Comparison of ENCODE assay signal across 2 cellular contexts in the genomic region with DNA sequence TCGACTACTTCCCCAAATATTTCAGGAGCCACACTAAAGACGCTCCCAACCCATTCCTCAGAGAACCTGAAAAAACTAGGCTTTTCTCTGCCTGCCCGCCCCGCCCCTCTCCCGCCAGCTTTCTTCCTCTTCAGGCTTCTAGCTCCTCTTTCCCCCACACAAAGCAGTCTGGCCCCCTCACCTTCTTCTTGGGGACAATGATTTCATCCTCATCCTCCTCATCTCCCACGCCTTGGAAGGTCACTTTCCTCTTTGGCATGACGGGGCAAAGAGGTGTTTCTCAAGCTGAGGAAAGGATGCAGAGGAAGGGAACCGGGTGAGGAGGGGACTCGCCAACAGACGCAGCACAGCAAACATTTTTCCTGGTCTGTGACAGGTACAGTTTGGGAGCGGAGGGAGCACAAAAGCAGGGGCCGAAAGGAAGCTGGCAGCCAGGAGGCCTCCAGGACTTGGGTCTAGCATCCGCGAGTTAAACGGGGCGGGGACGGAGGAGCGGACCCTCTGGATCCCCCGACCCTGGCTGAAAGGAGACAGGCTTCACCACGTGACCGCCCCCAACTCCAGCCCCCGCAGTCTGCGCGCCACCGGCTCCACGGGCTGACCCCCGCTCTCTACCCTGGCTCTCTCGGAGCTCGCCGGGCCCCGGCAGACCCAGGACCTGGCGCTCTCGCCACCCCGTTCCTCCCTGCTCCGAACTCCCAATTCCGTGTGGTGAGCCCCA.
TF ChIP-seq lines count a peak whose summit lies in the region.

No MANE protein-coding gene starts in this region.

TF ChIP-seq in IMR-90, 13 proteins besides CTCF, POLR2A, EP300 and RAD21:
- no peak for TF ChIP-seq MXI1 (IDR thresholded peaks at IDR 0.05; ENCODE audit: borderline replicate concordance, low read depth, low read length)
- TF ChIP-seq, protein P1, sequence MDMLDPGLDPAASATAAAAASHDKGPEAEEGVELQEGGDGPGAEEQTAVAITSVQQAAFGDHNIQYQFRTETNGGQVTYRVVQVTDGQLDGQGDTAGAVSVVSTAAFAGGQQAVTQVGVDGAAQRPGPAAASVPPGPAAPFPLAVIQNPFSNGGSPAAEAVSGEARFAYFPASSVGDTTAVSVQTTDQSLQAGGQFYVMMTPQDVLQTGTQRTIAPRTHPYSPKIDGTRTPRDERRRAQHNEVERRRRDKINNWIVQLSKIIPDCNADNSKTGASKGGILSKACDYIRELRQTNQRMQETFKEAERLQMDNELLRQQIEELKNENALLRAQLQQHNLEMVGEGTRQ (IDR thresholded peaks at IDR 0.05; ENCODE audit: low read depth, low read length) = peak; percentile 78
- TF ChIP-seq MAZ (IDR thresholded peaks at IDR 0.05; ENCODE audit: borderline replicate concordance, low read depth, low read length) = peak; percentile 23; the same call in 1 of the 2 replicates
TF ChIP-seq in IMR-90: peak in this region for 2.

TF ChIP-seq in liver, 16 proteins besides CTCF, POLR2A, EP300 and RAD21:
- TF ChIP-seq, protein P2, sequence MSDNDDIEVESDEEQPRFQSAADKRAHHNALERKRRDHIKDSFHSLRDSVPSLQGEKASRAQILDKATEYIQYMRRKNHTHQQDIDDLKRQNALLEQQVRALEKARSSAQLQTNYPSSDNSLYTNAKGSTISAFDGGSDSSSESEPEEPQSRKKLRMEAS (IDR thresholded peaks at IDR 0.05) = no peak
- TF ChIP-seq TAF1 (conservative IDR thresholded peaks at IDR 0.05) = no peak
- no peak for TF ChIP-seq SP1 (IDR thresholded peaks at IDR 0.05)
- no peak for TF ChIP-seq RXRA (IDR thresholded peaks at IDR 0.05)
- TF ChIP-seq YY1 (IDR thresholded peaks at IDR 0.05) = no peak
